In genomic region chr5:150642567-150642927, GRCh38 we compare ENCODE assay signal across 8 cellular contexts.
DNase-seq lines count a peak whose midpoint lies in the region; ATAC-seq lines count a peak whose summit lies in the region.

No MANE protein-coding gene starts in this region.

- DNase-seq in ELR (ENCODE audit: low read depth) (peak; percentile 95), T1000 (lab: John Stamatoyannopoulos, UW) (peak; percentile 65), glomerular visceral epithelial cell (ENCODE audit: extremely low spot score) (peak; percentile 99), DMS153 (lab: John Stamatoyannopoulos, UW) (no peak), NCI-H345 treated with DMSO at 0.1 percent for 48 hours (lab: John Stamatoyannopoulos, UW; ENCODE audit: unreplicated experiment) (no peak)

- H3K27ac ChIP-seq in rectal smooth muscle tissue (ENCODE audit: low read depth, low read length) = peak overlapping the region; percentile 79

- H3K36me3 ChIP-seq in rectal smooth muscle tissue (ENCODE audit: control insufficient read depth, insufficient read depth, low read length) = no peaks in the 10 kb centered on the region

- H3K9ac ChIP-seq in rectal smooth muscle tissue (ENCODE audit: low read length) = peak overlapping the region; percentile 41

- H3K27me3 ChIP-seq in rectal smooth muscle tissue (ENCODE audit: control insufficient read depth, insufficient read depth, low read length) = no peaks in the 10 kb centered on the region

- H3K4me3 ChIP-seq in rectal smooth muscle tissue (ENCODE audit: low read length) = no peak overlapping the region

- peaks cover 45% of the 10 kb centered on the region for H3K4me1 ChIP-seq in rectal smooth muscle tissue (ENCODE audit: control insufficient read depth, insufficient read depth, low read length)

- ATAC-seq in GM21786 (IDR thresholded peaks at IDR 0.05; ENCODE audit: unreplicated experiment) (no peak), HG03097 (IDR thresholded peaks at IDR 0.05; ENCODE audit: low FRiP score, unreplicated experiment) (no peak)

Comparison
In these comparisons a context has a peak if more than half of its experiments do, and no peak if none do; other contexts are left out.
1. DNase-seq: peak in ELR (single experiment), T1000 (single experiment) and glomerular visceral epithelial cell (single experiment); none in DMS153 (single experiment) and NCI-H345 treated with DMSO at 0.1 percent for 48 hours (single experiment).